10 cellular contexts compared by ENCODE assay signal in genomic region chr2:201432038-201432437, GRCh38. TPM values are rescaled to one million over a fixed set of nuclear protein-coding genes. Genes with fewer than 3 reads are reported as not detected.
DNase-seq lines count a peak whose midpoint lies in the region; ATAC-seq and TF ChIP-seq lines count a peak whose summit lies in the region.
"Had no signal": no experiment of that assay in that cellular context is flagged by ENCODE, and none has a peak within 500 bp of the region (broad histone marks: within the 10 kb centered on the region; RNA-seq: fewer than 3 reads in every experiment).

No MANE protein-coding gene starts in this region.

- H3K27ac ChIP-seq in right atrium auricular region (peak overlapping the region; percentile 79 to 83), thoracic aorta (peak overlapping the region; percentile 40 to 85)
- H3K27ac ChIP-seq: 22Rv1 had no signal

- H3K27me3 Mint-ChIP-seq in activated naive CD8-positive, alpha-beta T cell: no peaks in the 10 kb centered on the region

- peaks cover 10% of the 10 kb centered on the region for H3K36me3 Mint-ChIP-seq in activated naive CD8-positive, alpha-beta T cell

- peak; percentile 58 for DNase-seq in NOMO-1 treated with DMSO at 0.1 percent for 48 hours (lab: John Stamatoyannopoulos, UW; ENCODE audit: unreplicated experiment)
- DNase-seq in NOMO-1 treated with dmso at 0.1 percent for 144 hours (lab: John Stamatoyannopoulos, UW; ENCODE audit: unreplicated experiment): no peak
- no peak for DNase-seq in right atrium auricular region (ENCODE audit: low spot score)
- no peak for DNase-seq in thoracic aorta (ENCODE audit: low spot score)
- DNase-seq in GM19238 (ENCODE audit: insufficient read length, low spot score): no peak
- no peak for DNase-seq in GOT3 (lab: John Stamatoyannopoulos, UW)
- DNase-seq: NCI-H69 had no signal

- peak overlapping the region; percentile 93 for H3K27ac Mint-ChIP-seq in activated naive CD8-positive, alpha-beta T cell

- H3K4me1 Mint-ChIP-seq in activated naive CD8-positive, alpha-beta T cell (ENCODE audit: low read depth): peaks cover 50% of the 10 kb centered on the region

- TF ChIP-seq CTCF in right atrium auricular region (IDR thresholded peaks at IDR 0.05) (no peak), thoracic aorta (IDR thresholded peaks at IDR 0.05) (no peak)

- no peaks in the 10 kb centered on the region for H3K9me3 Mint-ChIP-seq in activated naive CD8-positive, alpha-beta T cell (ENCODE audit: low read depth)

- ATAC-seq in thoracic aorta (ENCODE audit: insufficient number of reproducible peaks, low FRiP score, low read depth) (peak; percentile 78), HG02588 (IDR thresholded peaks at IDR 0.05; ENCODE audit: unreplicated experiment) (no peak)

- H3K36me3 ChIP-seq in right atrium auricular region: no peaks in the 10 kb centered on the region
- H3K36me3 ChIP-seq in thoracic aorta: no peaks in the 10 kb centered on the region

- no peaks in the 10 kb centered on the region for H3K9me3 ChIP-seq in right atrium auricular region
- H3K9me3 ChIP-seq in thoracic aorta: no peaks in the 10 kb centered on the region

- peaks cover 0 to 41% of the 10 kb centered on the region in 2 donors for H3K4me1 ChIP-seq in right atrium auricular region
- H3K4me1 ChIP-seq in thoracic aorta (ENCODE audit: control insufficient read depth in 1 of 2, low read depth in 2 of 2): peaks cover 27 to 57% of the 10 kb centered on the region in 2 donors

- peak overlapping the region; percentile 76 for H3K4me3 Mint-ChIP-seq in activated naive CD8-positive, alpha-beta T cell

- H3K4me3 ChIP-seq in right atrium auricular region (no peak overlapping the region), thoracic aorta (peak overlapping the region; percentile 39)

- H3K27me3 ChIP-seq in right atrium auricular region (no peaks in the 10 kb centered on the region), thoracic aorta (replicated peaks; ENCODE audit: insufficient read depth) (no peaks in the 10 kb centered on the region)

RNA-seq across cellular contexts. Expression of gene TRAK2, which starts 19.2 kb away (rescaled TPM):
- 100 to 1,000 TPM in 1 of 2 donors, 10 to 100 TPM in 1; 89.7 to 130 TPM for total RNA-seq in right atrium auricular region
- total RNA-seq in thoracic aorta: 10 to 100 TPM; 69.3 to 88.5 TPM

RNA-seq across cellular contexts. Expression of gene STRADB, which starts 19.5 kb away (rescaled TPM):
- total RNA-seq in right atrium auricular region (10 to 100 TPM; 28.5 to 78.1 TPM), thoracic aorta (10 to 100 TPM in 1 of 2 donors, 1 to 10 TPM in 1; 8.7 to 13.8 TPM)
